Comparison of ENCODE assay signal across 14 cellular contexts in the genomic region with DNA sequence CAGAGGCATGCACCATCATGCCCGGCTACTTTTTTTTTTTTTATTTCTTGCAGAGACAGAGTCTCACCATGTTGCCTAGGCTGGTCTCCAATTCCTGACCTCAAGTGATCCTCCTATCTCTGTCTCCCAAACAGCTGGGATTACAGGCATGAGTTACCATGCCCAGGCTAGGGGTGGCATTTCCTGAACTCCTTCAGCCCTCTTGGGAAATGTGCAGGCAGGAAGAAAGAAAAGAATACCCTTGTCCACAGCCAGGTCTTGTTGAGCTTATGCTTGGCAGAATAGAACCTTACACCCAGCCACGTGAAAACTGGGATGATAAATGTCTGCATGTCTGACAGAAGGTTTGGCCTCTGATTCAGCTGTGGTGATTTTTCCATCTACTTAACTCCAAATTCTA.
"Had no signal": no experiment of that assay in that cellular context is flagged by ENCODE, and none has a peak within 500 bp of the region (broad histone marks: within the 10 kb centered on the region; RNA-seq: fewer than 3 reads in every experiment).

No MANE protein-coding gene starts in this region.

- DNase-seq: caudate nucleus; colonic mucosa; dermis blood vessel endothelial cell; endodermal cell; kidney; left cardiac atrium; mucosa of descending colon; natural killer cell; posterior cingulate gyrus; stimulated activated CD4-positive, alpha-beta T cell treated with anti-CD3 and anti-CD28 coated beads, Interleukin-15, amount 100 ng/mL, for 24 hours; stimulated activated CD4-positive, alpha-beta T cell treated with anti-CD3 and anti-CD28 coated beads, Interleukin-1b, Interleukin-23, amount 100 ng/mL, for 48 hours; stimulated activated CD4-positive, alpha-beta T cell treated with anti-CD3 and anti-CD28 coated beads, Interleukin-4, amount 100 ng/mL, for 24 hours; transverse colon had no signal

- ATAC-seq: left cardiac atrium; mucosa of descending colon; natural killer cell; stimulated activated memory B cell treated with anti-CD40 and anti-IgM and Interleukin-4, amounts not matched to agents 10 μg/mL and 1 μg/mL and 100 μg/mL, for 72 hours had no signal

- H3K4me1 ChIP-seq: colonic mucosa, transverse colon had no signal

- H3K4me3 ChIP-seq: colonic mucosa, mucosa of descending colon, transverse colon had no signal

- H3K27me3 ChIP-seq: colonic mucosa, transverse colon had no signal

- H3K27ac ChIP-seq: colonic mucosa, transverse colon had no signal

- H3K36me3 ChIP-seq: colonic mucosa, transverse colon had no signal

- H3K9me3 ChIP-seq: colonic mucosa had no signal
